Comparison of ENCODE assay signal across 27 cellular contexts in genomic region chr7:12732428-12732827, GRCh38.
"Had no signal": no experiment of that assay in that cellular context is flagged by ENCODE, and none has a peak within 500 bp of the region (broad histone marks: within the 10 kb centered on the region; RNA-seq: fewer than 3 reads in every experiment).

No MANE protein-coding gene starts in this region.

- H3K4me1 ChIP-seq: parathyroid adenoma, right lobe of liver had no signal

- DNase-seq: dorsolateral prefrontal cortex; effector CD4-positive, alpha-beta T cell; foreskin keratinocyte; heart left ventricle; kidney; mucosa of descending colon; naive B cell; right lobe of liver; small intestine; stimulated activated CD4-positive, alpha-beta T cell treated with anti-CD3 and anti-CD28 coated beads, Interleukin-15, amount 100 ng/mL, for 24 hours; stimulated activated CD4-positive, alpha-beta T cell treated with anti-CD3 and anti-CD28 coated beads, Interleukin-2, amount 100 ng/mL, for 48 hours; stimulated activated naive B cell treated with anti-CD40 and anti-IgM and Interleukin-4, amounts not matched to agents 10 μg/mL and 1 μg/mL and 100 μg/mL, for 72 hours; upper lobe of left lung had no signal

- H3K27me3 ChIP-seq: dorsolateral prefrontal cortex, esophagus muscularis mucosa, foreskin keratinocyte, gastroesophageal sphincter, heart left ventricle, hepatocyte, neural progenitor cell, right lobe of liver, tibial nerve, upper lobe of left lung had no signal

- ATAC-seq: foreskin keratinocyte; gastroesophageal sphincter; heart left ventricle; left lobe of liver; mucosa of descending colon; right lobe of liver; stimulated activated naive B cell treated with anti-CD40 and anti-IgM and Interleukin-4, amounts not matched to agents 10 μg/mL and 1 μg/mL and 100 μg/mL, for 72 hours had no signal

- H3K36me3 Mint-ChIP-seq: memory B cell; mesothelial cell of epicardium; naive B cell; stimulated activated naive B cell treated with anti-CD40 and anti-IgM and Interleukin-4, amounts not matched to agents 10 μg/mL and 1 μg/mL and 100 μg/mL, for 72 hours had no signal

- H3K27ac ChIP-seq: dorsolateral prefrontal cortex, esophagus muscularis mucosa, foreskin keratinocyte, gastroesophageal sphincter, hepatocyte, neural progenitor cell, parathyroid adenoma, right lobe of liver, thoracic aorta, tibial nerve, upper lobe of left lung had no signal

- H3K79me2 ChIP-seq: hepatocyte, parathyroid adenoma had no signal

- H3K4me3 Mint-ChIP-seq: memory B cell; mesothelial cell of epicardium; naive B cell; nephron; neural progenitor cell; stimulated activated naive B cell treated with anti-CD40 and anti-IgM and Interleukin-4, amounts not matched to agents 10 μg/mL and 1 μg/mL and 100 μg/mL, for 72 hours; stimulated activated naive CD8-positive, alpha-beta T cell treated with anti-CD3 and anti-CD28 coated beads, Interleukin-15, Interleukin-2, amounts not matched to agents 100 ng/mL and 50 ng/mL, for 24 hours had no signal

- H3K9ac ChIP-seq: neural progenitor cell, parathyroid adenoma had no signal

- H3K27ac Mint-ChIP-seq: memory B cell; mesothelial cell of epicardium; naive B cell; nephron; neural progenitor cell; progenitor cell of endocrine pancreas; stimulated activated naive B cell treated with anti-CD40 and anti-IgM and Interleukin-4, amounts not matched to agents 10 μg/mL and 1 μg/mL and 100 μg/mL, for 72 hours; stimulated activated naive CD8-positive, alpha-beta T cell treated with anti-CD3 and anti-CD28 coated beads, Interleukin-15, Interleukin-2, amounts not matched to agents 100 ng/mL and 50 ng/mL, for 24 hours had no signal

- H3K36me3 ChIP-seq: esophagus muscularis mucosa, gastroesophageal sphincter, heart left ventricle, neural progenitor cell, right lobe of liver, thoracic aorta, tibial nerve, upper lobe of left lung had no signal

- H3K9me3 ChIP-seq: esophagus muscularis mucosa, gastroesophageal sphincter, heart left ventricle, mucosa of descending colon, right lobe of liver, thoracic aorta, tibial nerve, upper lobe of left lung had no signal

- H3K9me3 Mint-ChIP-seq: memory B cell; mesothelial cell of epicardium; naive B cell; nephron; neural progenitor cell; stimulated activated naive B cell treated with anti-CD40 and anti-IgM and Interleukin-4, amounts not matched to agents 10 μg/mL and 1 μg/mL and 100 μg/mL, for 72 hours; stimulated activated naive CD8-positive, alpha-beta T cell treated with anti-CD3 and anti-CD28 coated beads, Interleukin-15, Interleukin-2, amounts not matched to agents 100 ng/mL and 50 ng/mL, for 24 hours had no signal

- H3K4me2 ChIP-seq: hepatocyte, neural progenitor cell had no signal

- H3K27me3 Mint-ChIP-seq: memory B cell; naive B cell; progenitor cell of endocrine pancreas; stimulated activated naive B cell treated with anti-CD40 and anti-IgM and Interleukin-4, amounts not matched to agents 10 μg/mL and 1 μg/mL and 100 μg/mL, for 72 hours; stimulated activated naive CD8-positive, alpha-beta T cell treated with anti-CD3 and anti-CD28 coated beads, Interleukin-15, Interleukin-2, amounts not matched to agents 100 ng/mL and 50 ng/mL, for 24 hours had no signal

- H3K4me3 ChIP-seq: dorsolateral prefrontal cortex, esophagus muscularis mucosa, gastroesophageal sphincter, heart left ventricle, hepatocyte, lung, mucosa of descending colon, neural progenitor cell, right lobe of liver, thoracic aorta, tibial nerve, upper lobe of left lung had no signal
